28 cellular contexts compared by ENCODE assay signal in genomic region chr13:46077260-46077659, GRCh38. TPM values are rescaled to one million over a fixed set of nuclear protein-coding genes. Genes with fewer than 3 reads are reported as not detected.
"Had no signal": no experiment of that assay in that cellular context is flagged by ENCODE, and none has a peak within 500 bp of the region (broad histone marks: within the 10 kb centered on the region; RNA-seq: fewer than 3 reads in every experiment).

No MANE protein-coding gene starts in this region.

- H3K9me3 ChIP-seq: psoas muscle, spleen, tibial artery, upper lobe of left lung, uterus had no signal

- H3K27ac ChIP-seq: heart right ventricle, parathyroid adenoma, psoas muscle, spleen, tibial artery, upper lobe of left lung, uterus had no signal

- H3K4me3 ChIP-seq: heart right ventricle, psoas muscle, spleen, tibial artery, upper lobe of left lung, uterus had no signal

- H3K36me3 ChIP-seq: heart right ventricle, spleen, tibial artery, upper lobe of left lung, uterus had no signal

- ATAC-seq: esophagus mucosa; heart right ventricle; naive thymus-derived CD4-positive, alpha-beta T cell; psoas muscle; sciatic nerve; stimulated activated memory B cell treated with anti-CD40 and anti-IgM and Interleukin-4, amounts not matched to agents 10 μg/mL and 1 μg/mL and 100 μg/mL, for 72 hours had no signal

- H3K4me1 ChIP-seq: heart right ventricle, parathyroid adenoma, psoas muscle, spleen, tibial artery, upper lobe of left lung, uterus had no signal

- H3K27me3 ChIP-seq: heart right ventricle, spleen, tibial artery, upper lobe of left lung, uterus had no signal

- DNase-seq: effector memory CD4-positive, alpha-beta T cell; heart right ventricle; hypothalamus; kidney glomerular epithelial cell; mammary epithelial cell; naive thymus-derived CD4-positive, alpha-beta T cell; nephron progenitor cell; psoas muscle; retina; spleen; stimulated activated CD4-positive, alpha-beta T cell treated with anti-CD3 and anti-CD28 coated beads, Interleukin-15, amount 100 ng/mL, for 24 hours; stimulated activated CD4-positive, alpha-beta T cell treated with anti-CD3 and anti-CD28 coated beads, Interleukin-1b, Interleukin-23, amount 100 ng/mL, for 48 hours; stimulated activated CD4-positive, alpha-beta T cell treated with anti-CD3 and anti-CD28 coated beads, Interleukin-4, amount 100 ng/mL, for 24 hours; tibial artery; upper lobe of left lung; uterus had no signal

RNA-seq across cellular contexts. Expression of gene CPB2, which starts 27.6 kb away (rescaled TPM):
- total RNA-seq: esophagus mucosa; fibroblast of lung; frontal cortex; glomerular endothelial cell; heart right ventricle; mammary epithelial cell; mesenteric fat pad; mononuclear cell; naive thymus-derived CD4-positive, alpha-beta T cell; omental fat pad; psoas muscle; sciatic nerve; skeletal muscle tissue; spleen; temporal lobe had no signal
